In genomic region chr3:124322309-124322880, GRCh38 we compare ENCODE assay signal across 14 cellular contexts.
"Had no signal": no experiment of that assay in that cellular context is flagged by ENCODE, and none has a peak within 500 bp of the region (broad histone marks: within the 10 kb centered on the region; RNA-seq: fewer than 3 reads in every experiment).

No MANE protein-coding gene starts in this region.

- DNase-seq: activated B cell treated with CpG ODN at 0.5 μM for 24 hours; activated effector memory CD4-positive, alpha-beta T cell treated with Interleukin-2 at 50 U/mL for 16 hours; activated naive CD8-positive, alpha-beta T cell treated with anti-CD3 and anti-CD28 coated beads for 36 hours; activated T-cell treated with anti-CD3 and anti-CD28 coated beads, Interleukin-2, amount 50 U/mL, for 1 hour; anterior cingulate cortex; colonic mucosa; effector memory CD4-positive, alpha-beta T cell; pancreas; small intestine; T-helper 17 cell; transverse colon had no signal

- H3K27me3 ChIP-seq: cardiac muscle cell, colonic mucosa, neural progenitor cell, pancreas, transverse colon had no signal

- H2AFZ ChIP-seq: neural progenitor cell had no signal

- H3K36me3 ChIP-seq: cardiac muscle cell, colonic mucosa, neural progenitor cell, pancreas, transverse colon had no signal

- ATAC-seq: pancreas; stimulated activated memory B cell treated with anti-CD40 and anti-IgM and Interleukin-4, amounts not matched to agents 10 μg/mL and 1 μg/mL and 100 μg/mL, for 72 hours; T-helper 17 cell had no signal

- H3K4me1 ChIP-seq: colonic mucosa, neural progenitor cell, pancreas, transverse colon had no signal

- H3K9ac ChIP-seq: neural progenitor cell had no signal

- H3K4me2 ChIP-seq: neural progenitor cell had no signal

- H3K9me3 ChIP-seq: colonic mucosa, pancreas, transverse colon had no signal

- H3K27ac ChIP-seq: cardiac muscle cell, colonic mucosa, neural progenitor cell, pancreas, transverse colon had no signal

- H3K4me3 ChIP-seq: cardiac muscle cell, colonic mucosa, neural progenitor cell, pancreas, transverse colon had no signal
